14 cellular contexts compared by ENCODE assay signal in genomic region chr2:191023235-191023679, GRCh38. TPM values are rescaled to one million over a fixed set of nuclear protein-coding genes. Genes with fewer than 3 reads are reported as not detected.
DNase-seq lines count a peak whose midpoint lies in the region; ATAC-seq lines count a peak whose summit lies in the region.
"Had no signal": no experiment of that assay in that cellular context is flagged by ENCODE, and none has a peak within 500 bp of the region (broad histone marks: within the 10 kb centered on the region; RNA-seq: fewer than 3 reads in every experiment).

No MANE protein-coding gene starts in this region.

- H3K27ac ChIP-seq in KOPT-K1 (ENCODE audit: low read depth, low read length, poor library complexity, severe bottlenecking) (peak overlapping the region; percentile 98), trophoblast cell (ENCODE audit: low read depth, low read length) (no peak overlapping the region)
- H3K27ac ChIP-seq: breast epithelium, gastrocnemius medialis, tibial artery had no signal

- H3K4me3 ChIP-seq in trophoblast cell (ENCODE audit: low read depth, low read length), result peak overlapping the region; percentile 61
- H3K4me3 ChIP-seq: breast epithelium, gastrocnemius medialis, tibial artery had no signal

- H3K23ac ChIP-seq in trophoblast cell (ENCODE audit: low read length), result no peak overlapping the region

- H3K4ac ChIP-seq in trophoblast cell (ENCODE audit: low read depth, low read length), result no peak overlapping the region

- H3K36me3 ChIP-seq in KOPT-K1 (ENCODE audit: insufficient read depth, low read length) (no peaks in the 10 kb centered on the region), trophoblast cell (ENCODE audit: control insufficient read depth in 1 of 2, insufficient read depth in 2 of 2, low read length in 2 of 2) (no peaks in the 10 kb centered on the region)
- H3K36me3 ChIP-seq: breast epithelium, gastrocnemius medialis, tibial artery had no signal

- H3K9ac ChIP-seq in trophoblast cell (ENCODE audit: low read length), result no peak overlapping the region

- peak; percentile 10 to 21 for ATAC-seq in activated T-cell treated with anti-CD3 and anti-CD28 coated beads, Interleukin-2, amount 50 U/mL, for 4 hours
- no peak for ATAC-seq in GM18858 (IDR thresholded peaks at IDR 0.05; ENCODE audit: unreplicated experiment)
- ATAC-seq in GM21723 (IDR thresholded peaks at IDR 0.05; ENCODE audit: unreplicated experiment), result no peak
- ATAC-seq: gastrocnemius medialis, right cardiac atrium had no signal

- no peaks in the 10 kb centered on the region for H3K27me3 ChIP-seq in trophoblast cell (ENCODE audit: insufficient read depth, low read length)
- H3K27me3 ChIP-seq: breast epithelium, gastrocnemius medialis, tibial artery had no signal

- peaks cover 3% of the 10 kb centered on the region for H3K9me3 Mint-ChIP-seq in activated T-cell treated with anti-CD3 and anti-CD28 coated beads, Interleukin-2, amount 50 U/mL, for 4 hours
- H3K9me3 Mint-ChIP-seq: activated naive CD4-positive, alpha-beta T cell treated with anti-CD3 and anti-CD28 coated beads, Interleukin-2, amount 50 U/mL, for 24 hours had no signal

- H3K36me3 Mint-ChIP-seq in activated T-cell treated with anti-CD3 and anti-CD28 coated beads, Interleukin-2, amount 50 U/mL, for 4 hours (ENCODE audit: insufficient read depth), result peaks cover 7% of the 10 kb centered on the region

- H3K4me2 ChIP-seq in trophoblast cell (ENCODE audit: low read length), result no peak overlapping the region

- no peak for DNase-seq in activated T-cell treated with anti-CD3 and anti-CD28 coated beads, Interleukin-2, amount 50 U/mL, for 4 hours
- DNase-seq in activated T-cell treated with anti-CD3 and anti-CD28 coated beads, Interleukin-2, amount 50 U/mL, for 1 hour, result no peak
- DNase-seq in central memory CD4-positive, alpha-beta T cell, result peak; percentile 54
- DNase-seq in trophoblast cell, result no peak
- DNase-seq in mesenteric fat pad (ENCODE audit: low spot score), result no peak
- DNase-seq: gastrocnemius medialis; NK-92 treated with Interleukin-12 subunit alpha and Interleukin-12 subunit beta, amount 100 ng/mL, for 24 hours; right cardiac atrium; tibial artery had no signal

- H3K9me3 ChIP-seq in KOPT-K1 (ENCODE audit: insufficient read depth, low read length, poor library complexity, severe bottlenecking) (no peaks in the 10 kb centered on the region), trophoblast cell (ENCODE audit: insufficient read depth, low read depth, low read length) (peaks cover 1% of the 10 kb centered on the region)
- H3K9me3 ChIP-seq: breast epithelium, gastrocnemius medialis, tibial artery had no signal

- H4K12ac ChIP-seq in trophoblast cell (ENCODE audit: low read depth, low read length), result no peak overlapping the region

- no peak overlapping the region for H2AFZ ChIP-seq in trophoblast cell (ENCODE audit: insufficient read depth, low read length, poor library complexity)

- H3K18ac ChIP-seq in trophoblast cell (ENCODE audit: low read length), result no peak overlapping the region

- H2BK5ac ChIP-seq in trophoblast cell (ENCODE audit: low read depth, low read length, poor library complexity), result no peak overlapping the region

- H3K79me2 ChIP-seq in trophoblast cell (ENCODE audit: control insufficient read depth, insufficient read depth, low read length, poor library complexity), result peaks cover 3% of the 10 kb centered on the region

- no peaks in the 10 kb centered on the region for H3K27me3 Mint-ChIP-seq in activated T-cell treated with anti-CD3 and anti-CD28 coated beads, Interleukin-2, amount 50 U/mL, for 4 hours (ENCODE audit: low read depth)
- H3K27me3 Mint-ChIP-seq: activated naive CD4-positive, alpha-beta T cell treated with anti-CD3 and anti-CD28 coated beads, Interleukin-2, amount 50 U/mL, for 24 hours had no signal

- no peak overlapping the region for H4K91ac ChIP-seq in trophoblast cell (ENCODE audit: low read depth, low read length)

- no peak overlapping the region for H3K4me3 Mint-ChIP-seq in activated T-cell treated with anti-CD3 and anti-CD28 coated beads, Interleukin-2, amount 50 U/mL, for 4 hours
- H3K4me3 Mint-ChIP-seq: activated naive CD4-positive, alpha-beta T cell treated with anti-CD3 and anti-CD28 coated beads, Interleukin-2, amount 50 U/mL, for 24 hours had no signal

- no CpG with 5 or more reads among the region's 7 CpGs for WGBS in trophoblast cell (ENCODE audit: extremely low coverage, insufficient coverage, insufficient read length)

- no peak overlapping the region for H2BK12ac ChIP-seq in trophoblast cell (ENCODE audit: low read length)

- H2BK120ac ChIP-seq in trophoblast cell (ENCODE audit: insufficient read depth, low read length, poor library complexity), result no peak overlapping the region

- H3K4me1 Mint-ChIP-seq in activated T-cell treated with anti-CD3 and anti-CD28 coated beads, Interleukin-2, amount 50 U/mL, for 4 hours (ENCODE audit: low read depth), result peaks cover 44% of the 10 kb centered on the region

- peaks cover 3 to 7% of the 10 kb centered on the region in 2 experiments for H3K4me1 ChIP-seq in trophoblast cell (ENCODE audit: control insufficient read depth in 1 of 2, insufficient read depth in 2 of 2, low read length in 2 of 2)

- H4K8ac ChIP-seq in trophoblast cell (ENCODE audit: low read depth, low read length), result no peak overlapping the region

- no peak overlapping the region for H2AK5ac ChIP-seq in trophoblast cell (ENCODE audit: low read length)

- H3K14ac ChIP-seq in trophoblast cell (ENCODE audit: low read length), result no peak overlapping the region

- peaks cover 4% of the 10 kb centered on the region for H3K79me1 ChIP-seq in trophoblast cell (ENCODE audit: low read length)

RNA-seq across cellular contexts. Expression of gene STAT1, which starts 9.3 kb away (rescaled TPM):
- 100 to 1,000 TPM; 222 to 278 (median 268) TPM for total RNA-seq in activated T-cell treated with anti-CD3 and anti-CD28 coated beads, Interleukin-2, amount 50 U/mL, for 4 hours
- 29.8 and 30.6 TPM in 2 replicates for polyA plus RNA-seq in trophoblast cell (2013)
- 186 TPM for total RNA-seq in mesenteric fat pad

Comparison
In these comparisons a context has a peak if more than half of its experiments do, and no peak if none do; other contexts are left out.
1. ATAC-seq: peak in activated T-cell treated with anti-CD3 and anti-CD28 coated beads, Interleukin-2, amount 50 U/mL, for 4 hours (2 of 2); none in GM18858 (single experiment) and GM21723 (single experiment).